ENCODE assay signal across 8 cellular contexts in the genomic region with DNA sequence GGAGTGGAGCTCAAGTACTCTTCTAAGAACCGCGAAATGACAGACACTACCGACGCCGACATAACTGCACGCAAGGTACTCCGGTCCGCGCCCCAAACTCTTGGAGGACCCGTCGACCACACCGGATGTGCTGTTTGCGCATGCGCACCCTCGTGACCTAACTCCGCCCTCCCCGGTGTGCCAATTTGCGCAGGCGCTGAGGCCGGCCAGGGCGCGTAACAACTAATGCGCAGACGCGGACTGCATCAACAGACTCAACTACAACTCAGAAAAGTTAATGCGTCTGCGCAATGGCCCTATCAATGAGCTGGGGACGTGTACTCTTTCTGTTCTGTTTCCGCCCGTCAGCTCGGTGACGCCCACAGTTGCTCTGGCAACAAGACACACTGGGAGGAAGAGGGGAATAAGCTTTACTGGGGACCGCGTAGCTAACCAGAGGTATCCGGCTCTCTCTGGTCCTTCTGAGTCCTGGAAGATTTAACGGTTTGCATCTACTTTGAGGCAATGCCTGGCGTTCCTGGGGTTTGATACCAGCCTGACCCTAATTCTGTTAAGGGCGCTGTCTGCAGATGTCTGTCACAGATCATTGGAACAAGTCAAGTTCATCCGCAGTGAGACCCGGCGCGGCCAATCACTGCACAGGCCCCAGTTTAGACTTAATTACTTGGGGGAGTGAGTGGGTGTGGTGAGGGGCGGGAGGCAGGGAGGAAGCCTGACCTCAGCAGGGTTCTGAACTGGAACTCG. TPM values are rescaled to one million over a fixed set of nuclear protein-coding genes. Genes with fewer than 3 reads are reported as not detected.
DNase-seq lines count a peak whose midpoint lies in the region; ATAC-seq, FAIRE-seq and TF ChIP-seq lines count a peak whose summit lies in the region.

DAD1 (minus strand) TSS at position 129 of the 744 bp plus-strand sequence; CDS start at position 62, 67 bp downstream.

- peak within 1 kb of the TSS; percentile 99 for H3K27ac Mint-ChIP-seq in WTC11

- ATAC-seq in GM18909 (IDR thresholded peaks at IDR 0.05; ENCODE audit: poor library complexity, unreplicated experiment) (peak; percentile 94), HG03175 (IDR thresholded peaks at IDR 0.05; ENCODE audit: unreplicated experiment) (peak; percentile 85), WTC11 (peak; percentile 92)

- H3K27ac ChIP-seq in AG04450 (ENCODE audit: low read depth, low read length) (peak within 1 kb of the TSS; percentile 97), small intestine (ENCODE audit: low read depth in 1 of 2, low read length in 1 of 2) (peak within 1 kb of the TSS; percentile 90 to 96)

- H3K4me3 ChIP-seq in AG04450 (ENCODE audit: low read depth, low read length) (peak within 1 kb of the TSS; percentile 98), cardiac fibroblast (replicated peaks in 1 of 2; ENCODE audit: low read depth in 2 of 2, low read length in 2 of 2) (peak within 1 kb of the TSS; percentile 64 to 80), small intestine (ENCODE audit: low read depth in 1 of 2, low read length in 2 of 2) (peak within 1 kb of the TSS; percentile 62 to 69)

- H3K36me3 ChIP-seq in small intestine (ENCODE audit: control insufficient read depth in 2 of 2, insufficient read depth in 2 of 2, low read length in 2 of 2): peaks cover 0 to 3% of the 10 kb centered on the region in 2 donors

- CTCF ChIA-PET in AG04450 (lab: Charles Lee) (interaction anchor here (0.7 to 4.9 kb wide), 18 partner anchors 8 to 469 kb away, joined by 3 to 55 read pairs (median 4); partner anchors contain the start of genes ABHD4, OXA1L and PRMT5), WTC11 (lab: Charles Lee) (interaction anchor here (0.5 to 4.2 kb wide), 23 partner anchors 10 to 438 kb away, joined by 3 to 112 read pairs (median 4); partner anchors contain the start of genes ABHD4, OXA1L and REM2)

- no peak for TF ChIP-seq CTCF in AG04450 (IDR thresholded peaks at IDR 0.05; ENCODE audit: low read depth, low read length)
- no peak for TF ChIP-seq CTCF in WTC11 (IDR thresholded peaks at IDR 0.05)
- no peak for TF ChIP-seq CTCF in cardiac fibroblast (IDR thresholded peaks at IDR 0.05; ENCODE audit: low read depth, low read length)

- peaks cover 5 to 13% of the 10 kb centered on the region in 2 donors for H3K4me1 ChIP-seq in small intestine (ENCODE audit: control insufficient read depth in 2 of 2, insufficient read depth in 1 of 2, low read depth in 1 of 2, low read length in 1 of 2)

- POLR2A ChIA-PET in AG04450 (lab: Yijun Ruan, JAX) (interaction anchor here (0.7 to 1.7 kb wide), 6 partner anchors 9 to 1467 kb away, joined by 3 to 12 read pairs (median 3); partner anchors contain the start of genes ABHD4 and OXA1L), WTC11 (lab: Charles Lee) (interaction anchor here (0.5 to 2.2 kb wide), 9 partner anchors 9 to 177 kb away, joined by 3 to 28 read pairs (median 4); partner anchors contain the start of genes ABHD4 and OXA1L)

- peak; percentile 99 for DNase-seq in AG04450 (ENCODE audit: low read depth, low spot score)
- DNase-seq in NCI-H226: peak; percentile 97
- DNase-seq in WTC11 (ENCODE audit: low spot score): peak; percentile 99
- peak; percentile 100 for DNase-seq in cardiac fibroblast (ENCODE audit: low read depth in 2 of 2)
- peak; percentile 98 for DNase-seq in iPS-NIHi11 (ENCODE audit: low spot score)
- peak; percentile 100 for DNase-seq in small intestine

- H3K27me3 ChIP-seq in AG04450 (ENCODE audit: control insufficient read depth, insufficient read depth, low read length): no peaks in the 10 kb centered on the region
- no peaks in the 10 kb centered on the region for H3K27me3 ChIP-seq in small intestine (ENCODE audit: control insufficient read depth in 2 of 2, insufficient read depth in 2 of 2, low read length in 2 of 2)

- no peaks in the 10 kb centered on the region for H3K9me3 Mint-ChIP-seq in WTC11

- peaks cover 3% of the 10 kb centered on the region; the same call in 1 of the 2 replicates for H3K27me3 Mint-ChIP-seq in WTC11 (ENCODE audit: low read depth)

- H3K4me1 Mint-ChIP-seq in WTC11: peaks cover 45% of the 10 kb centered on the region

- no peaks in the 10 kb centered on the region for H3K36me3 Mint-ChIP-seq in WTC11

- no peaks in the 10 kb centered on the region for H3K9me3 ChIP-seq in AG04450 (ENCODE audit: control insufficient read depth, insufficient read depth, low read length)
- no peaks in the 10 kb centered on the region for H3K9me3 ChIP-seq in small intestine (ENCODE audit: control insufficient read depth, low read depth)

- 0 to 1% (median 0%) methylated on average over 44 of the region's 44 CpGs for WGBS in small intestine, 3 donors

- no peak for FAIRE-seq in small intestine (lab: Jason Lieb, UNC)

- H3K4me3 Mint-ChIP-seq in WTC11: peak within 1 kb of the TSS; percentile 98

TF ChIP-seq in WTC11, 78 proteins besides CTCF, POLR2A, EP300 and RAD21 (continues in another document):
- TF ChIP-seq USF1 (CRISPR knock-in tag; IDR thresholded peaks at IDR 0.05): peak; percentile 76
- peak; percentile 40 for TF ChIP-seq SP1 (CRISPR knock-in tag; conservative IDR thresholded peaks at IDR 0.05)
- 0 out of 2 replicates have a peak, but pooled peaks have one; percentile 73 for TF ChIP-seq CREM (CRISPR knock-in tag; IDR thresholded peaks at IDR 0.05)
- TF ChIP-seq HMGXB4 (CRISPR knock-in tag; IDR thresholded peaks at IDR 0.05): no peak
- peak; percentile 14; the same call in 1 of the 2 replicates for TF ChIP-seq ARID4B (CRISPR knock-in tag; IDR thresholded peaks at IDR 0.05; ENCODE audit: borderline replicate concordance)
- peak; percentile 48; the same call in 1 of the 2 replicates for TF ChIP-seq FOXK1 (CRISPR knock-in tag; IDR thresholded peaks at IDR 0.05)
- TF ChIP-seq, protein P1, sequence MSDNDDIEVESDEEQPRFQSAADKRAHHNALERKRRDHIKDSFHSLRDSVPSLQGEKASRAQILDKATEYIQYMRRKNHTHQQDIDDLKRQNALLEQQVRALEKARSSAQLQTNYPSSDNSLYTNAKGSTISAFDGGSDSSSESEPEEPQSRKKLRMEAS (CRISPR knock-in tag; IDR thresholded peaks at IDR 0.05): peak; percentile 8
- no peak for TF ChIP-seq FOXP1 (CRISPR knock-in tag; IDR thresholded peaks at IDR 0.05; ENCODE audit: borderline replicate concordance)
- no peak for TF ChIP-seq NR3C1 (CRISPR knock-in tag; conservative IDR thresholded peaks at IDR 0.05; ENCODE audit: low read depth)
- no peak for TF ChIP-seq JUN (CRISPR knock-in tag; IDR thresholded peaks at IDR 0.05)
- no peak for TF ChIP-seq NFE2L1 (CRISPR knock-in tag; IDR thresholded peaks at IDR 0.05)

RNA-seq across cellular contexts. Expression of gene DAD1, which starts in this region (rescaled TPM):
- polyA plus RNA-seq in AG04450 (2011; rRNA removed) (420 and 467 TPM in 2 replicates), small intestine (100 to 1,000 TPM; 147 to 313 (median 249) TPM)
- 143 and 159 TPM in 2 replicates for polyA minus RNA-seq in AG04450 (2011; rRNA and poly(A)+ RNA removed)
- 125 to 156 TPM (median 144 TPM) in 3 replicates for total RNA-seq in WTC11 (2021)

Comparison
In these comparisons a context has a peak if more than half of its experiments do, and no peak if none do; other contexts are left out.
1. Peak in every context shown above with its lines: DNase-seq, ATAC-seq, H3K4me3 ChIP-seq and H3K27ac ChIP-seq.